In the genomic region with DNA sequence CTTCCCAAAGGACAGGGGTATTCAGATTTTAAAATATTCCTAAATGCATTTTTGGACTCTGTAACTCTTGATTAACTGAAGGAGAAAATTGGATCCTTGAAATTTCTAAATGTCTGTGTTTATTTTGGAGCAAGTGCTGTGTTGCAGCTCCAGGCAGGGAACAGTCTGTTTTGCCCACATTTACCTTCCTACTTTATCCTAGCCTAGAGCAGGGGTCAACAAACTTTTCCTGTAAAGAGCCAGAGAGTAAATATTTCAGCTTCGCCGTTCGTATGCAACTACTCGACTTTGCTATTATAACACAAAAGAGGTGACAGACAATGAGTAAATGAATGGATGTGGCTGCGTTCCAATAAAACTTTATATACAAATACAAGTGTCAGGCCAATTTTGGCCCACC, we compare ENCODE assay signal across 22 cellular contexts.
"Had no signal": no experiment of that assay in that cellular context is flagged by ENCODE, and none has a peak within 500 bp of the region (broad histone marks: within the 10 kb centered on the region; RNA-seq: fewer than 3 reads in every experiment).

No MANE protein-coding gene starts in this region.

- H3K36me3 Mint-ChIP-seq: T-cell had no signal

- DNase-seq: KBM-7; MG63; NCI-H1092; NCI-H1417; NCI-H1436 treated with DMSO at 0.1 percent for 48 hours; NCI-H1694; NCI-H187 treated with DMSO at 0.1 percent for 48 hours; NCI-H2029 treated with DMSO at 0.1 percent for 48 hours; NCI-H2107; NCI-H2171; NCI-H226; NCI-H510A treated with DMSO at 0.1 percent for 48 hours; NCI-H526; NK-92 treated with Interleukin-12 subunit alpha and Interleukin-12 subunit beta, amount 100 ng/mL, for 24 hours; PC-3; SHP77; SK-N-SH; SW 1271; T-cell had no signal

- H3K27ac Mint-ChIP-seq: T-cell; T-helper 1 cell treated with Interleukin-12 subunit alpha and Interleukin-12 subunit beta and Interleukin-4 antibody, amounts not matched to agents 30 μg/mL and 1 μg/mL, for 36 hours had no signal

- H3K4me1 Mint-ChIP-seq: T-cell had no signal

- H3K4me3 ChIP-seq: MG63 had no signal

- FAIRE-seq: HTR-8/SVneo had no signal

- ATAC-seq: Panc1, PC-3, T-cell had no signal

- H3K9me3 Mint-ChIP-seq: T-helper 1 cell treated with Interleukin-12 subunit alpha and Interleukin-12 subunit beta and Interleukin-4 antibody, amounts not matched to agents 30 μg/mL and 1 μg/mL, for 36 hours had no signal

- H3K4me3 Mint-ChIP-seq: T-cell; T-helper 1 cell treated with Interleukin-12 subunit alpha and Interleukin-12 subunit beta and Interleukin-4 antibody, amounts not matched to agents 30 μg/mL and 1 μg/mL, for 36 hours had no signal

- H3K27me3 Mint-ChIP-seq: T-cell had no signal
